In genomic region chr10:61142987-61143386, GRCh38 we compare ENCODE assay signal across 13 cellular contexts.
"Had no signal": no experiment of that assay in that cellular context is flagged by ENCODE, and none has a peak within 500 bp of the region (broad histone marks: within the 10 kb centered on the region; RNA-seq: fewer than 3 reads in every experiment).

No MANE protein-coding gene starts in this region.

- H3K36me3 ChIP-seq: colonic mucosa, gastroesophageal sphincter, left ventricle myocardium inferior, right lobe of liver had no signal

- ATAC-seq: gastroesophageal sphincter, psoas muscle, right lobe of liver had no signal

- H3K4me3 ChIP-seq: colonic mucosa, gastroesophageal sphincter, left ventricle myocardium inferior, psoas muscle, right lobe of liver had no signal

- H3K4me1 ChIP-seq: colonic mucosa, right lobe of liver had no signal

- H3K27me3 ChIP-seq: colonic mucosa, gastroesophageal sphincter, right lobe of liver had no signal

- H3K27ac ChIP-seq: colonic mucosa, gastroesophageal sphincter, left ventricle myocardium inferior, psoas muscle, right lobe of liver had no signal

- DNase-seq: activated B cell treated with CpG ODN at 0.5 μM for 24 hours; activated CD4-positive, alpha-beta T cell treated with anti-CD3 and anti-CD28 coated beads, Interleukin-2, amount 10 ng/mL, durations not matched to agents 7 days and 5 days; activated CD8-positive, alpha-beta memory T cell treated with anti-CD3 and anti-CD28 coated beads for 24 hours; activated naive CD4-positive, alpha-beta T cell treated with Interleukin-2 at 50 U/mL for 16 hours; colonic mucosa; left ventricle myocardium inferior; psoas muscle; right lobe of liver; stimulated activated CD4-positive, alpha-beta T cell treated with anti-CD3 and anti-CD28 coated beads, Interleukin-2, amount 100 ng/mL, for 24 hours; stimulated activated naive CD4-positive, alpha-beta T cell; substantia nigra; trophoblast cell had no signal

- H3K9me3 ChIP-seq: colonic mucosa, gastroesophageal sphincter, psoas muscle, right lobe of liver had no signal
